In the genomic region with DNA sequence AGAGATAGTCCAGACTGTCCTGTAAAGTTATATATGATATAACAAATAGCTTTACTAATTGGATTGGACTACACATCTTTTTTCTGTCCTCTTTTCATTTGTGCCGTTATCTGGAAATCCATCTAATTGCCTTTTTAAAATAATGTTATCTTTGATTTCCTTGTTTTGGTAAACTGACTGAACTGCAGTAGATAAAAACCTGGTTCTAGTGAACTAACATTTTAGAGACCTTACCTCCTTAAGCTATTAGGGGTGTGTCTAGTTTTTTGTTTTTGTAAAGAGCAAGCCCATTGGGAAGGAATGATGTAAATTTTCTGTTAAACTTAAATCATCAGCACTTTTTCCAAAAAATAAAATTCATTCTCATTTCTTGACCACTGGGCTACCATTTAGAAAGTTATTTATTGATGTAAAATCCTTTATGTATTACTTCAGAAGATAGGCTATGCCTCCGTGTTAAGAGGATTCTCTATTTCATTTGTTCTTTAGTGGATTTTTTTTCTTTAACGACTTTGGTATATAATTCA, we compare ENCODE assay signal across 9 cellular contexts. TPM values are rescaled to one million over a fixed set of nuclear protein-coding genes. Genes with fewer than 3 reads are reported as not detected.
A peak's percentile ranks its signal among the peaks of the same experiment; 100 is the strongest.
DNase-seq lines count a peak whose midpoint lies in the region; ATAC-seq and TF ChIP-seq lines count a peak whose summit lies in the region.
"Had no signal": no experiment of that assay in that cellular context is flagged by ENCODE, and none has a peak within 500 bp of the region (broad histone marks: within the 10 kb centered on the region; RNA-seq: fewer than 3 reads in every experiment).

No MANE protein-coding gene starts in this region.

- intact Hi-C loops in OCI-LY7 (cut with micrococcal nuclease; ENCODE audit: unreplicated experiment): loop anchor here (2.0 kb wide), 1 partner anchor 73 kb away; a partner anchor contains a TSS
- intact Hi-C loops in prostate gland (cut with DNase I): loop anchor here (10.0 kb wide), 2 partner anchors 259 to 449 kb away; a partner anchor contains a TSS

- 2% methylated on average over 3 of the region's 3 CpGs for WGBS in prostate gland

- H3K4me2 ChIP-seq in OCI-LY7 (ENCODE audit: low read length): peak overlapping the region; percentile 93

- peaks cover 68% of the 10 kb centered on the region for H3K36me3 ChIP-seq in OCI-LY7 (ENCODE audit: insufficient read depth, low read length)
- no peaks in the 10 kb centered on the region for H3K36me3 ChIP-seq in prostate gland

- H3K9me3 ChIP-seq in OCI-LY7 (ENCODE audit: low read length) (no peaks in the 10 kb centered on the region), prostate gland (no peaks in the 10 kb centered on the region)

- H3K4me3 ChIP-seq in OCI-LY7 (ENCODE audit: low read depth, low read length, poor library complexity, severe bottlenecking) (peak overlapping the region; percentile 85), epithelial cell of proximal tubule (ENCODE audit: low read depth, low read length) (peak overlapping the region; percentile 78), prostate gland (peak overlapping the region; percentile 66 to 90)

- H3K27me3 ChIP-seq in prostate gland (replicated peaks; ENCODE audit: insufficient read depth): no peaks in the 10 kb centered on the region

- BruUV-seq in OCI-LY7 (replicated peaks; lab: Mats Ljungman, UMichigan): no TSS peak

- ATAC-seq in HG03432 (IDR thresholded peaks at IDR 0.05; ENCODE audit: unreplicated experiment): no peak
- ATAC-seq in HG03097 (IDR thresholded peaks at IDR 0.05; ENCODE audit: low FRiP score, unreplicated experiment): no peak

- peak overlapping the region; percentile 89 for H3K27ac ChIP-seq in OCI-LY7 (ENCODE audit: low read depth, low read length, poor library complexity, severe bottlenecking)
- H3K27ac ChIP-seq in prostate gland: peak overlapping the region; percentile 94 to 98

- POLR2A ChIA-PET in OCI-LY7 (lab: Charles Lee): interaction anchor here (0.7 to 4.3 kb wide), 7 partner anchors 21 to 553 kb away, joined by 3 to 28 read pairs (median 3); a partner anchor contains a TSS

- DNase-seq in EH (ENCODE audit: low read depth) (peak; percentile 9), OCI-LY7 (ENCODE audit: low spot score) (no peak), epithelial cell of proximal tubule (ENCODE audit: low read depth) (no peak), prostate gland (ENCODE audit: low spot score) (no peak), NCI-H748 treated with DMSO at 0.1 percent for 48 hours (lab: John Stamatoyannopoulos, UW) (no peak), nucleus accumbens (lab: John Stamatoyannopoulos, UW) (no peak)
- DNase-seq: activated CD8-positive, alpha-beta memory T cell treated with anti-CD3 and anti-CD28 coated beads for 24 hours had no signal

- TF ChIP-seq POLR2A in prostate gland (IDR thresholded peaks at IDR 0.05): no peak

- TF ChIP-seq CTCF in OCI-LY7 (conservative IDR thresholded peaks at IDR 0.05; ENCODE audit: low read length) (no peak), epithelial cell of proximal tubule (conservative IDR thresholded peaks at IDR 0.05; ENCODE audit: low read depth, low read length) (no peak), prostate gland (IDR thresholded peaks at IDR 0.05) (no peak)

- CTCF ChIA-PET in OCI-LY7 (lab: Charles Lee; ENCODE audit: unreplicated experiment): no interaction called here

- no peaks in the 10 kb centered on the region for H3K9me2 ChIP-seq in OCI-LY7 (ENCODE audit: insufficient read depth, low read length)

- H3K4me1 ChIP-seq in OCI-LY7 (ENCODE audit: insufficient read depth, low read length, poor library complexity, severe bottlenecking) (peaks cover 64% of the 10 kb centered on the region), prostate gland (replicated peaks) (peaks cover 5% of the 10 kb centered on the region)

- peaks cover 75% of the 10 kb centered on the region for H3K79me2 ChIP-seq in OCI-LY7 (ENCODE audit: insufficient read depth, low read depth, low read length)

- H4K20me1 ChIP-seq in OCI-LY7 (ENCODE audit: insufficient read depth, low read length): peaks cover 58% of the 10 kb centered on the region

- no peak overlapping the region for H2AFZ ChIP-seq in OCI-LY7 (ENCODE audit: low read length)

RNA-seq across cellular contexts. Expression of a gene that starts 1.2 kb away (rescaled TPM):
- total RNA-seq in OCI-LY7 (2014; rRNA removed; shearing (Covaris generic)): 2.5 and 3.1 TPM in 2 replicates
- total RNA-seq in OCI-LY7 (2022) (5.9 and 8.0 TPM in 2 replicates), epithelial cell of proximal tubule (1.3 and 1.7 TPM in 2 replicates), prostate gland (1 to 10 TPM; 8.6 to 8.7 TPM)

RNA-seq across cellular contexts. Expression of a gene that starts 2.1 kb away (rescaled TPM):
- total RNA-seq in OCI-LY7 (2014; rRNA removed; shearing (Covaris generic)): 30.8 and 69.2 TPM in 2 replicates
- total RNA-seq in OCI-LY7 (2022): 241 and 261 TPM in 2 replicates
- 43.1 and 44.5 TPM in 2 replicates for total RNA-seq in epithelial cell of proximal tubule
- total RNA-seq in prostate gland: 10 to 100 TPM; 29.1 to 47.5 TPM
